26 cellular contexts compared by ENCODE assay signal in the genomic region with DNA sequence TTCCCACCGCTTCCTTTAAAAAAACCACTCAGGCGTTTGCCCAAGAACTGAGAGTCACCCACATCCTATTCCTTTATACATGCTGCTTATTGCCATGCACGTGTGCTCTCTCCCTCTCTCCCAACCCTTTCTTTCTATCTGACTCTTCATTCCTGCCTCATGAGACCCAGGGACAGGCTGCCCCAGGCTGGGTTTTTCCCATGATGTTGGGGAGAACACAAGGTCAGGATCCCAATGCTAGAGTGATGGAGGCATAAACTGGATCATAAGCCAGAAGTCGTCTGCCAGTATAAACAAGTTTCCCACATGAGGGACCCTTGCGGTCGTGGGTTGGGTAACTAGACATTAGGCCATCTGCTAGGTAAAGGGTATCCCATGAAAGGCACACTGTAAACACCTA.
DNase-seq lines count a peak whose midpoint lies in the region; ATAC-seq, FAIRE-seq and TF ChIP-seq lines count a peak whose summit lies in the region.
"Had no signal": no experiment of that assay in that cellular context is flagged by ENCODE, and none has a peak within 500 bp of the region (broad histone marks: within the 10 kb centered on the region; RNA-seq: fewer than 3 reads in every experiment).

No MANE protein-coding gene starts in this region.

- H3K36me3 ChIP-seq in K562 (ENCODE audit: control insufficient read depth, insufficient read depth, low read length) (no peaks in the 10 kb centered on the region), osteoblast (ENCODE audit: insufficient read depth, low read length) (no peaks in the 10 kb centered on the region)
- H3K36me3 ChIP-seq: SJSA1, suprapubic skin had no signal

- no peak for TF ChIP-seq RAD21 in K562 (CRISPR knock-in tag; conservative IDR thresholded peaks at IDR 0.05 in 1 of 2, IDR thresholded peaks at IDR 0.05 in 1 of 2)

- BruUV-seq in K562 (replicated peaks; lab: Mats Ljungman, UMichigan) = no TSS peak

- H3K4me3 ChIP-seq in K562 = no peak overlapping the region
- H3K4me3 ChIP-seq in osteoblast (ENCODE audit: insufficient read depth, low read length) = no peak overlapping the region
- H3K4me3 ChIP-seq: A549, SJSA1, suprapubic skin had no signal

- TF ChIP-seq EP300 in K562 (IDR thresholded peaks at IDR 0.05; ENCODE audit: low read length) = no peak

- FAIRE-seq in K562 (lab: Jason Lieb, UNC) = no peak
- FAIRE-seq: A549, H54, urothelium cell line had no signal

- intact Hi-C loops in K562 (cut with micrococcal nuclease) = loop anchor here (5.0 kb wide), 1 partner anchor 137 kb away; no protein-coding TSS in a partner anchor

- H3K9me3 ChIP-seq in K562 (replicated peaks; ENCODE audit: control insufficient read depth, insufficient read depth, low read depth, low read length) (no peaks in the 10 kb centered on the region), osteoblast (ENCODE audit: low read depth, low read length) (no peaks in the 10 kb centered on the region)
- H3K9me3 ChIP-seq: A549, Caco-2, SJSA1, suprapubic skin had no signal

- H3K9ac ChIP-seq in K562 (ENCODE audit: insufficient read depth in 1 of 2, low read depth in 2 of 2, low read length in 2 of 2) = no peak overlapping the region
- H3K9ac ChIP-seq: parathyroid adenoma had no signal

- in situ Hi-C loops in K562 (cut with MboI) = no loop called here

- H4K20me1 ChIP-seq in K562 (replicated peaks; ENCODE audit: control insufficient read depth, insufficient read depth, low read length) (no peaks in the 10 kb centered on the region), osteoblast (ENCODE audit: insufficient read depth, low read length) (no peaks in the 10 kb centered on the region)

- no peaks in the 10 kb centered on the region for H3K9me1 ChIP-seq in K562 (ENCODE audit: control insufficient read depth, insufficient read depth, low read length)

- H3K79me2 ChIP-seq in K562 (ENCODE audit: control insufficient read depth, insufficient read depth, low read length) (no peaks in the 10 kb centered on the region), osteoblast (ENCODE audit: insufficient read depth, low read length) (no peaks in the 10 kb centered on the region)
- H3K79me2 ChIP-seq: parathyroid adenoma had no signal

- peaks cover 62% of the 10 kb centered on the region for H3K4me1 Mint-ChIP-seq in activated T-cell treated with anti-CD3 and anti-CD28 coated beads, Interleukin-2, amount 50 U/mL, for 24 hours (ENCODE audit: low read depth)
- H3K4me1 Mint-ChIP-seq in activated T-cell treated with anti-CD3 and anti-CD28 coated beads, Interleukin-2, amount 50 U/mL, for 4 hours (ENCODE audit: low read depth) = peaks cover 40% of the 10 kb centered on the region
- H3K4me1 Mint-ChIP-seq in nephron progenitor cell = peaks cover 16% of the 10 kb centered on the region

- no peak overlapping the region for H3K4me3 Mint-ChIP-seq in activated T-cell treated with anti-CD3 and anti-CD28 coated beads, Interleukin-2, amount 50 U/mL, for 24 hours
- H3K4me3 Mint-ChIP-seq in activated T-cell treated with anti-CD3 and anti-CD28 coated beads, Interleukin-2, amount 50 U/mL, for 4 hours = no peak overlapping the region
- H3K4me3 Mint-ChIP-seq in nephron progenitor cell = no peak overlapping the region
- H3K4me3 Mint-ChIP-seq: B cell; brain; naive thymus-derived CD8-positive, alpha-beta T cell; T-helper 17 cell had no signal

- H2AFZ ChIP-seq in K562 (ENCODE audit: low read depth, low read length) (0 out of 2 replicates have a peak overlapping the region, but pooled peaks have one; percentile 11), osteoblast (ENCODE audit: low read length) (no peak overlapping the region)
- H2AFZ ChIP-seq: parathyroid adenoma had no signal

- POLR2A ChIA-PET in K562 (lab: Yijun Ruan, JAX) = no interaction called here

- 69% methylated on average over 6 of the region's 6 CpGs for WGBS in K562 (ENCODE audit: insufficient coverage, low coverage, missing lambda C conversion rate)

- H3K27ac Mint-ChIP-seq in activated T-cell treated with anti-CD3 and anti-CD28 coated beads, Interleukin-2, amount 50 U/mL, for 24 hours = peak overlapping the region; percentile 84
- H3K27ac Mint-ChIP-seq in nephron progenitor cell = peak overlapping the region; percentile 32
- H3K27ac Mint-ChIP-seq: B cell, brain, T-helper 17 cell had no signal

- peaks cover 0 to 8% of the 10 kb centered on the region in 2 experiments; a peak in 3 of 5 replicates for H3K4me1 ChIP-seq in K562 (replicated peaks in 1 of 2; ENCODE audit: control insufficient read depth in 2 of 2, insufficient read depth in 2 of 2, low read length in 2 of 2)
- H3K4me1 ChIP-seq in osteoblast (ENCODE audit: insufficient read depth, low read length) = peaks cover 3% of the 10 kb centered on the region
- H3K4me1 ChIP-seq: Caco-2, parathyroid adenoma, SJSA1, suprapubic skin had no signal

- peaks cover 3% of the 10 kb centered on the region for H3K9me3 Mint-ChIP-seq in activated T-cell treated with anti-CD3 and anti-CD28 coated beads, Interleukin-2, amount 50 U/mL, for 24 hours
- peaks cover 5% of the 10 kb centered on the region for H3K9me3 Mint-ChIP-seq in activated T-cell treated with anti-CD3 and anti-CD28 coated beads, Interleukin-2, amount 50 U/mL, for 4 hours
- peaks cover under 1% of the 10 kb centered on the region for H3K9me3 Mint-ChIP-seq in nephron progenitor cell

- CTCF ChIA-PET in K562 (lab: Yijun Ruan, JAX; ENCODE audit: low intra/inter-chr PET ratio) = interaction anchor here (0.7 to 0.9 kb wide), 2 partner anchors 81 to 85 kb away, joined by 3 read pairs; no protein-coding TSS in a partner anchor

- TF ChIP-seq CTCF in K562 (IDR thresholded peaks at IDR 0.05 in 2 of 3, conservative IDR thresholded peaks at IDR 0.05 in 1 of 3; ENCODE audit: insufficient read depth in 2 of 3, low read depth in 1 of 3, low read length in 3 of 3) (no peak), nephron progenitor cell (IDR thresholded peaks at IDR 0.05) (no peak), osteoblast (IDR thresholded peaks at IDR 0.05; ENCODE audit: extremely low read depth, low read depth, low read length) (no peak)

- no peak for DNase-seq in activated T-cell treated with anti-CD3 and anti-CD28 coated beads, Interleukin-2, amount 50 U/mL, for 24 hours
- no peak for DNase-seq in activated T-cell treated with anti-CD3 and anti-CD28 coated beads, Interleukin-2, amount 50 U/mL, for 4 hours
- DNase-seq in NCI-H69 (lab: John Stamatoyannopoulos, UW) (peak; percentile 12), K562 (ENCODE audit: extremely low read depth in 1 of 4, low spot score in 3 of 4) (no peak), nephron progenitor cell (no peak), islet precursor cell (no peak), osteoblast (ENCODE audit: insufficient read length, low spot score, missing footprints) (no peak)
- DNase-seq: activated naive CD4-positive, alpha-beta T cell treated with Interleukin-2 at 50 U/mL for 16 hours; activated T-cell treated with anti-CD3 and anti-CD28 coated beads for 4 hours; Caco-2; cortex of kidney; naive thymus-derived CD8-positive, alpha-beta T cell; NCI-H1105 treated with DMSO at 0.1 percent for 48 hours; NCI-H510A; NK-92 treated with Interleukin-12 subunit alpha and Interleukin-12 subunit beta, amount 100 ng/mL, for 24 hours; T-helper 17 cell had no signal

- no peak overlapping the region for H3K27ac ChIP-seq in K562 (ENCODE audit: extremely low read depth, low read depth, low read length)
- H3K27ac ChIP-seq in osteoblast (ENCODE audit: low read depth, low read length) = no peak overlapping the region
- H3K27ac ChIP-seq: parathyroid adenoma, SJSA1, suprapubic skin had no signal

- H3K27me3 ChIP-seq in K562 (ENCODE audit: control insufficient read depth in 2 of 2, insufficient read depth in 2 of 2, low read length in 2 of 2) = no peaks in the 10 kb centered on the region
- H3K27me3 ChIP-seq in osteoblast (ENCODE audit: insufficient read depth, low read length) = no peaks in the 10 kb centered on the region
- H3K27me3 ChIP-seq: SJSA1, suprapubic skin had no signal

- ATAC-seq in activated T-cell treated with anti-CD3 and anti-CD28 coated beads, Interleukin-2, amount 50 U/mL, for 4 hours = no peak
- ATAC-seq in K562 = no peak
- no peak for ATAC-seq in HG03280 (IDR thresholded peaks at IDR 0.05; ENCODE audit: unreplicated experiment)
- ATAC-seq: A549; naive thymus-derived CD8-positive, alpha-beta T cell; Panc1; T-helper 17 cell had no signal

- no peaks in the 10 kb centered on the region for H3K27me3 Mint-ChIP-seq in activated T-cell treated with anti-CD3 and anti-CD28 coated beads, Interleukin-2, amount 50 U/mL, for 24 hours
- H3K27me3 Mint-ChIP-seq in activated T-cell treated with anti-CD3 and anti-CD28 coated beads, Interleukin-2, amount 50 U/mL, for 4 hours (ENCODE audit: low read depth) = no peaks in the 10 kb centered on the region
- H3K27me3 Mint-ChIP-seq in nephron progenitor cell (ENCODE audit: low read depth, poor library complexity) = no peaks in the 10 kb centered on the region
- H3K27me3 Mint-ChIP-seq: B cell; brain; naive thymus-derived CD8-positive, alpha-beta T cell; T-helper 17 cell had no signal

- H3K36me3 Mint-ChIP-seq in activated T-cell treated with anti-CD3 and anti-CD28 coated beads, Interleukin-2, amount 50 U/mL, for 24 hours (ENCODE audit: low read depth) = peaks cover 9% of the 10 kb centered on the region
- H3K36me3 Mint-ChIP-seq in activated T-cell treated with anti-CD3 and anti-CD28 coated beads, Interleukin-2, amount 50 U/mL, for 4 hours (ENCODE audit: insufficient read depth) = peaks cover under 1% of the 10 kb centered on the region
- H3K36me3 Mint-ChIP-seq in nephron progenitor cell (ENCODE audit: low read depth) = no peaks in the 10 kb centered on the region
- H3K36me3 Mint-ChIP-seq: brain had no signal

- no peak overlapping the region for H3K4me2 ChIP-seq in K562 (ENCODE audit: insufficient read depth, low read length)
- H3K4me2 ChIP-seq in osteoblast (ENCODE audit: insufficient read depth, low read length) = no peak overlapping the region
- H3K4me2 ChIP-seq: A549 had no signal

- no peak for TF ChIP-seq POLR2A in K562 (conservative IDR thresholded peaks at IDR 0.05)

TF ChIP-seq in K562, 482 proteins besides CTCF, POLR2A, EP300 and RAD21 (continues in another document):
- TF ChIP-seq ETV6 (IDR thresholded peaks at IDR 0.05; ENCODE audit: borderline replicate concordance in 1 of 2, low read depth in 2 of 2, low read length in 1 of 2) = no peak
- TF ChIP-seq ETV6 (CRISPR knock-in tag; IDR thresholded peaks at IDR 0.05; ENCODE audit: borderline replicate concordance) = no peak
- TF ChIP-seq EGR1 (conservative IDR thresholded peaks at IDR 0.05) = no peak
- no peak for TF ChIP-seq GABPA (tag; conservative IDR thresholded peaks at IDR 0.05; ENCODE audit: low read depth)
